10 cellular contexts compared by ENCODE assay signal in genomic region chr10:80132299-80133139, GRCh38. TPM values are rescaled to one million over a fixed set of nuclear protein-coding genes. Genes with fewer than 3 reads are reported as not detected.
DNase-seq lines count a peak whose midpoint lies in the region; ATAC-seq and TF ChIP-seq lines count a peak whose summit lies in the region.
"Had no signal": no experiment of that assay in that cellular context is flagged by ENCODE, and none has a peak within 500 bp of the region (broad histone marks: within the 10 kb centered on the region; RNA-seq: fewer than 3 reads in every experiment).

A gene with protein sequence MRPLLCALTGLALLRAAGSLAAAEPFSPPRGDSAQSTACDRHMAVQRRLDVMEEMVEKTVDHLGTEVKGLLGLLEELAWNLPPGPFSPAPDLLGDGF (plus strand): TSS chr10:80132730. CDS start chr10:80132763, 33 bp downstream.

- H3K27me3 ChIP-seq in neuron (ENCODE audit: insufficient read depth, low read length) = peaks cover 31% of the 10 kb centered on the region
- H3K27me3 ChIP-seq in CD4-positive, alpha-beta memory T cell (ENCODE audit: insufficient read depth, low read length) = peaks cover 6% of the 10 kb centered on the region

- H3K4me3 Mint-ChIP-seq in CD4-positive, alpha-beta memory T cell = peak within 1 kb of the TSS in 3 of 8 donors; percentile 13 to 41 (median 39)

- peak; percentile 73 for DNase-seq in AG08396 (ENCODE audit: low spot score)
- peak; percentile 79 for DNase-seq in Right ventricle myocardium inferior (ENCODE audit: missing footprints)
- no peak for DNase-seq in OCI-M2 (lab: John Stamatoyannopoulos, UW; ENCODE audit: unreplicated experiment)
- DNase-seq in RKO (ENCODE audit: low spot score) = no peak
- no peak for DNase-seq in CD4-positive, alpha-beta memory T cell
- DNase-seq: cerebellar nuclear complex had no signal

- peaks cover 24 to 28% of the 10 kb centered on the region in 2 donors for H3K27me3 Mint-ChIP-seq in CD4-positive, alpha-beta memory T cell

- peak within 1 kb of the TSS; percentile 41 for H3K4me3 ChIP-seq in neuron (ENCODE audit: low read length)
- no peak within 1 kb of the TSS for H3K4me3 ChIP-seq in CD4-positive, alpha-beta memory T cell (ENCODE audit: low read length in 2 of 2)

- peaks cover 8% of the 10 kb centered on the region for H3K4me1 ChIP-seq in neuron (ENCODE audit: insufficient read depth, low read length)
- no peaks in the 10 kb centered on the region for H3K4me1 ChIP-seq in CD4-positive, alpha-beta memory T cell (ENCODE audit: insufficient read depth, low read length)

- no peak for TF ChIP-seq CTCF in VCaP (conservative IDR thresholded peaks at IDR 0.05)

- H3K27ac Mint-ChIP-seq in CD4-positive, alpha-beta memory T cell = peak within 1 kb of the TSS in 1 of 7 donors; percentile 38

- H3K36me3 ChIP-seq in neuron (ENCODE audit: insufficient read depth, low read length) = no peaks in the 10 kb centered on the region
- no peaks in the 10 kb centered on the region for H3K36me3 ChIP-seq in CD4-positive, alpha-beta memory T cell (ENCODE audit: insufficient read depth, low read length)

- H3K9me3 ChIP-seq in neuron (ENCODE audit: low read length) = no peaks in the 10 kb centered on the region
- H3K9me3 ChIP-seq in CD4-positive, alpha-beta memory T cell (ENCODE audit: control insufficient read depth in 1 of 2, low read length in 2 of 2) = no peaks in the 10 kb centered on the region

- no peaks in the 10 kb centered on the region for H3K36me3 Mint-ChIP-seq in CD4-positive, alpha-beta memory T cell

- intact Hi-C loops in Right ventricle myocardium inferior (cut with DNase I) = loop anchor here (2.0 kb wide), 1 partner anchor 54 kb away; the partner anchor contains the start of gene TMEM254
- intact Hi-C loops in CD4-positive, alpha-beta memory T cell (cut with micrococcal nuclease) = no loop called here

- H3K9me3 Mint-ChIP-seq in CD4-positive, alpha-beta memory T cell = no peaks in the 10 kb centered on the region

- ATAC-seq in Right ventricle myocardium inferior = peak; percentile 38
- ATAC-seq in HG03571 (IDR thresholded peaks at IDR 0.05; ENCODE audit: unreplicated experiment) = no peak

- peak within 1 kb of the TSS; percentile 22; the same call in 1 of the 2 replicates for H3K27ac ChIP-seq in VCaP
- no peak within 1 kb of the TSS for H3K27ac ChIP-seq in CD4-positive, alpha-beta memory T cell (ENCODE audit: low read depth, low read length)

- POLR2A ChIA-PET in CD4-positive, alpha-beta memory T cell (lab: Charles Lee; ENCODE audit: partially characterized antibody) = interaction anchor here (1.2 kb wide), 1 partner anchor 12 kb away, joined by 3 read pairs; no protein-coding TSS in a partner anchor

- CTCF ChIA-PET in CD4-positive, alpha-beta memory T cell (lab: Charles Lee; ENCODE audit: partially characterized antibody) = interaction anchor here (1.5 kb wide), 1 partner anchor 90 kb away, joined by 4 read pairs; no protein-coding TSS in a partner anchor

- H3K4me1 Mint-ChIP-seq in CD4-positive, alpha-beta memory T cell = peaks cover 0 to 3% (median 0%) of the 10 kb centered on the region in 4 donors

- H2AFZ ChIP-seq in neuron (ENCODE audit: low read depth, low read length) = peak within 1 kb of the TSS; percentile 81

RNA-seq across cellular contexts. Expression of the gene that starts here (rescaled TPM):
- 45.2 TPM for total RNA-seq in Right ventricle myocardium inferior
- total RNA-seq in CD4-positive, alpha-beta memory T cell = not detected
- polyA plus RNA-seq in CD4-positive, alpha-beta memory T cell = under 1 TPM in 1 of 2 donors, not detected in 1; 0.81 TPM
- total RNA-seq: OCI-LY7 had no signal

Comparison
In these comparisons a context has a peak if more than half of its experiments do, and no peak if none do; other contexts are left out.
1. RNA of the gene that starts here (total RNA-seq): 45.2 TPM in Right ventricle myocardium inferior (single experiment); not detected in CD4-positive, alpha-beta memory T cell; every median in the first group is over 10 times any median in the second.
2. DNase-seq: peak in AG08396 (single experiment) and Right ventricle myocardium inferior (single experiment); none in OCI-M2 (single experiment), RKO (single experiment) and CD4-positive, alpha-beta memory T cell (0 of 5).